In genomic region chr15:90101969-90102890, GRCh38 we compare ENCODE assay signal across 8 cellular contexts. TPM values are rescaled to one million over a fixed set of nuclear protein-coding genes. Genes with fewer than 3 reads are reported as not detected.
DNase-seq lines count a peak whose midpoint lies in the region; ATAC-seq and TF ChIP-seq lines count a peak whose summit lies in the region.

IDH2 (minus strand) TSS chr15:90102468; CDS start chr15:90102390, 78 bp downstream.

- peak; percentile 94 for DNase-seq in BE2C
- DNase-seq in NCI-H526 (lab: John Stamatoyannopoulos, UW) = peak; percentile 64 to 94
- DNase-seq in activated CD4-positive, alpha-beta T cell treated with anti-CD3 and anti-CD28 coated beads, Interleukin-2, amount 50 U/mL, for 24 hours (ENCODE audit: low read depth in 1 of 2, low spot score in 1 of 2) = peak; percentile 42 to 50
- DNase-seq in dorsolateral prefrontal cortex = peak; percentile 47 to 92 (median 78)
- DNase-seq in stimulated activated CD4-positive, alpha-beta T cell treated with anti-CD3 and anti-CD28 coated beads, Interleukin-4, amount 100 ng/mL, for 1 hour = peak; percentile 73

- WGBS in liver = under 1% methylated on average over 104 of the region's 104 CpGs

- in situ Hi-C loops in GM18951 (cut with MboI; ENCODE audit: low sequenced_read_pairs, unreplicated experiment) = no loop called here

- H3K36me3 ChIP-seq in BE2C = no peaks in the 10 kb centered on the region
- no peaks in the 10 kb centered on the region for H3K36me3 ChIP-seq in liver (ENCODE audit: control insufficient read depth in 4 of 4, insufficient read depth in 3 of 4, low read depth in 1 of 4, low read length in 3 of 4)

- peak; percentile 95 for TF ChIP-seq POLR2A in GM18951 (IDR thresholded peaks at IDR 0.05; ENCODE audit: extremely low read depth, insufficient read depth, insufficient read length)

- H3K9me3 ChIP-seq in BE2C = no peaks in the 10 kb centered on the region
- no peaks in the 10 kb centered on the region for H3K9me3 ChIP-seq in liver (ENCODE audit: control insufficient read depth in 4 of 4, low read length in 3 of 4)

- peak within 1 kb of the TSS; percentile 77 for H3K4me3 ChIP-seq in BE2C (ENCODE audit: low read depth, low read length)
- peak within 1 kb of the TSS; percentile 60 to 97 (median 84) for H3K4me3 ChIP-seq in dorsolateral prefrontal cortex
- peak within 1 kb of the TSS; percentile 74 to 90 (median 83) for H3K4me3 ChIP-seq in liver (ENCODE audit: low read depth in 1 of 3, low read length in 3 of 3)

- intact Hi-C loops in dorsolateral prefrontal cortex (cut with DNase I) = loop anchor here (5.0 to 10.0 kb wide), 2 partner anchors 103 to 210 kb away; partner anchors contain the start of genes AP3S2 (in 2 of the 2) and SEMA4B (in 1 of the 2)

- ATAC-seq in HG03159 (IDR thresholded peaks at IDR 0.05; ENCODE audit: unreplicated experiment) = peak; percentile 62

- peak in 1 of 2 donors; percentile 21 for TF ChIP-seq RAD21 in liver (IDR thresholded peaks at IDR 0.05)

- H3K4me1 ChIP-seq in BE2C = peaks cover 11% of the 10 kb centered on the region
- H3K4me1 ChIP-seq in liver (ENCODE audit: control insufficient read depth in 4 of 4, insufficient read depth in 4 of 4, low read length in 3 of 4) = peaks cover 18 to 61% (median 33%) of the 10 kb centered on the region in 4 donors

- H3K27me3 ChIP-seq in BE2C (no peaks in the 10 kb centered on the region), dorsolateral prefrontal cortex (no peaks in the 10 kb centered on the region), liver (ENCODE audit: control insufficient read depth in 4 of 4, insufficient read depth in 4 of 4, low read length in 3 of 4) (no peaks in the 10 kb centered on the region)

- TF ChIP-seq CTCF in BE2C (IDR thresholded peaks at IDR 0.05; ENCODE audit: low read depth, low read length) = no peak
- TF ChIP-seq CTCF in dorsolateral prefrontal cortex (IDR thresholded peaks at IDR 0.05 in 54 of 56, conservative IDR thresholded peaks at IDR 0.05 in 2 of 56; ENCODE audit: low read depth in 1 of 56, partially characterized antibody in 56 of 56) = peak in 8 of 56 donors; percentile 3 to 35 (median 12)
- TF ChIP-seq CTCF in liver (IDR thresholded peaks at IDR 0.05; ENCODE audit: low read depth, low read length, missing input control) = no peak

- peak within 1 kb of the TSS; percentile 92 to 98 for H3K9ac ChIP-seq in liver (ENCODE audit: low read depth in 1 of 2, low read length in 2 of 2)

- H3K27ac ChIP-seq in dorsolateral prefrontal cortex (peak within 1 kb of the TSS; percentile 91 to 100 (median 98)), liver (ENCODE audit: low read depth in 1 of 2, low read length in 2 of 2) (peak within 1 kb of the TSS; percentile 96 to 98)

TF ChIP-seq in liver, 16 proteins besides CTCF, POLR2A, EP300 and RAD21:
- TF ChIP-seq ZBTB33 (IDR thresholded peaks at IDR 0.05) (no peak), TAF1 (conservative IDR thresholded peaks at IDR 0.05) (peak; percentile 37), EGR1 (IDR thresholded peaks at IDR 0.05; ENCODE audit: low read depth in 2 of 2) (no peak), REST (IDR thresholded peaks at IDR 0.05) (peak; percentile 80), NR2F2 (IDR thresholded peaks at IDR 0.05) (no peak), HNF4G (IDR thresholded peaks at IDR 0.05) (no peak), YY1 (IDR thresholded peaks at IDR 0.05) (peak; percentile 50), RXRA (IDR thresholded peaks at IDR 0.05) (peak in 1 of 2 donors; percentile 13)
- TF ChIP-seq, protein P1, sequence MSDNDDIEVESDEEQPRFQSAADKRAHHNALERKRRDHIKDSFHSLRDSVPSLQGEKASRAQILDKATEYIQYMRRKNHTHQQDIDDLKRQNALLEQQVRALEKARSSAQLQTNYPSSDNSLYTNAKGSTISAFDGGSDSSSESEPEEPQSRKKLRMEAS (IDR thresholded peaks at IDR 0.05) = no peak

RNA-seq across cellular contexts. Expression of gene IDH2, which starts in this region (rescaled TPM):
- 47.2 TPM for polyA plus RNA-seq in BE2C (2012; ENCODE audit: insufficient read depth, insufficient read length, low read depth)
- 100 to 1,000 TPM in 64 of 120 experiments, 10 to 100 TPM in 56; 40.2 to 175 (median 102) TPM for total RNA-seq in dorsolateral prefrontal cortex
- 100 to 1,000 TPM; 149 to 318 TPM for total RNA-seq in liver
- 100 to 1,000 TPM; 278 to 339 TPM for polyA plus RNA-seq in liver

Comparison
In these comparisons a context has a peak if more than half of its experiments do, and no peak if none do; other contexts are left out.
1. Peak in every context shown above with its lines: DNase-seq, ATAC-seq, H3K4me3 ChIP-seq and H3K27ac ChIP-seq.